9 cellular contexts compared by ENCODE assay signal in the genomic region with DNA sequence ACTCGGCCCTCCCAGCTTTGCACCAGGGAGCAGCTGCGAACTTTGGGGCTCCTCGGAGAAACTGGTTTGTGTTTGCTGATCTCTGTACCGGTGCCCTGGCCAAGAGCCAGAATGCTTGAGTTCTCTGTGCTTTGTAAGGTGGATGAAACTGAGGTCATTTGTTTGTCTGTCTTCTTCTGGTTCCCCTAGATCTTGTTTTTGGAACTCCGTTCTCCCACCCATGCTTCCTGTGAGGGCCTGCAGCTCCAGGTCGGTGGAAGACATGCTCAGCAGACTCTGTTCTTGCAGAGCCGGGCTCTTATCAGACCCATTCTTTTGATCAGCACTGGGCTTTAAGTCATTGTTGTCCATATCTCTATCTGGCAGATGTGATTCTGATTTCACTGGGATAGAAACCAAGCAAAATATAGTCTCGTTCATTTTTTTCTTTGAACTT. TPM values are rescaled to one million over a fixed set of nuclear protein-coding genes. Genes with fewer than 3 reads are reported as not detected.
DNase-seq lines count a peak whose midpoint lies in the region; ATAC-seq and TF ChIP-seq lines count a peak whose summit lies in the region.
"Had no signal": no experiment of that assay in that cellular context is flagged by ENCODE, and none has a peak within 500 bp of the region (broad histone marks: within the 10 kb centered on the region; RNA-seq: fewer than 3 reads in every experiment).

No MANE protein-coding gene starts in this region.

- H3K4me3 ChIP-seq in fibroblast of the aortic adventitia (ENCODE audit: low read depth, low read length), result no peak overlapping the region
- H3K4me3 ChIP-seq in gastrocnemius medialis, result no peak overlapping the region

- peak; percentile 1 for DNase-seq in DMS79 treated with DMSO at 0.1 percent for 48 hours (lab: John Stamatoyannopoulos, UW)
- DNase-seq in DMS79 (lab: John Stamatoyannopoulos, UW), result no peak
- peak; percentile 26 for DNase-seq in activated CD4-positive, alpha-beta T cell treated with anti-CD3 and anti-CD28 coated beads, Interleukin-2, amount 50 U/mL, for 1 hour
- peak; percentile 69 for DNase-seq in fibroblast of the aortic adventitia (ENCODE audit: low read depth)
- DNase-seq in gastrocnemius medialis, result peak in 1 of 2 donors; percentile 23
- DNase-seq in NCI-H2029 treated with DMSO at 0.1 percent for 48 hours (lab: John Stamatoyannopoulos, UW), result no peak
- DNase-seq in NCI-H2196 treated with DMSO at 0.1 percent for 48 hours (lab: John Stamatoyannopoulos, UW; ENCODE audit: unreplicated experiment), result no peak
- DNase-seq: NCI-H446 treated with DMSO at 0.1 percent for 48 hours had no signal

- peak overlapping the region in 3 of 4 donors; percentile 63 to 81 (median 65) for H3K27ac ChIP-seq in gastrocnemius medialis

- intact Hi-C loops in gastrocnemius medialis (cut with DNase I; ENCODE audit: low total_unique reads), result no loop called here

- ATAC-seq in gastrocnemius medialis (peak; percentile 63 to 70), GM18868 (IDR thresholded peaks at IDR 0.05; ENCODE audit: unreplicated experiment) (no peak)

- TF ChIP-seq POLR2A in gastrocnemius medialis (IDR thresholded peaks at IDR 0.05), result no peak

- H3K9me3 ChIP-seq in gastrocnemius medialis, result no peaks in the 10 kb centered on the region

- H3K4me1 ChIP-seq in gastrocnemius medialis, result peaks cover 0 to 13% of the 10 kb centered on the region in 2 donors

- in situ Hi-C loops in gastrocnemius medialis (cut with MboI; ENCODE audit: low sequenced_read_pairs in 4 of 4), result no loop called here

- no peaks in the 10 kb centered on the region for H3K27me3 ChIP-seq in gastrocnemius medialis

- TF ChIP-seq CTCF in fibroblast of the aortic adventitia (IDR thresholded peaks at IDR 0.05; ENCODE audit: insufficient read depth, low read length) (no peak), gastrocnemius medialis (IDR thresholded peaks at IDR 0.05 in 4 of 5, conservative IDR thresholded peaks at IDR 0.05 in 1 of 5) (no peak)

- no peaks in the 10 kb centered on the region for H3K36me3 ChIP-seq in gastrocnemius medialis

RNA-seq across cellular contexts. Expression of a gene that starts 31.4 kb away (rescaled TPM):
- 2.3 and 27.9 TPM in 2 replicates for total RNA-seq in fibroblast of the aortic adventitia (ENCODE audit: low replicate concordance)
- total RNA-seq in gastrocnemius medialis, result 10 to 100 TPM in 1 of 4 donors, 1 to 10 TPM in 3; 6.0 to 12.1 (median 6.5) TPM

Comparison
In these comparisons a context has a peak if more than half of its experiments do, and no peak if none do; other contexts are left out.
1. DNase-seq: peak in DMS79 treated with DMSO at 0.1 percent for 48 hours (single experiment), activated CD4-positive, alpha-beta T cell treated with anti-CD3 and anti-CD28 coated beads, Interleukin-2, amount 50 U/mL, for 1 hour (single experiment) and fibroblast of the aortic adventitia (single experiment); none in DMS79 (single experiment), NCI-H2029 treated with DMSO at 0.1 percent for 48 hours (single experiment) and NCI-H2196 treated with DMSO at 0.1 percent for 48 hours (single experiment).